ENCODE assay signal across 1 cellular context in the genomic region with DNA sequence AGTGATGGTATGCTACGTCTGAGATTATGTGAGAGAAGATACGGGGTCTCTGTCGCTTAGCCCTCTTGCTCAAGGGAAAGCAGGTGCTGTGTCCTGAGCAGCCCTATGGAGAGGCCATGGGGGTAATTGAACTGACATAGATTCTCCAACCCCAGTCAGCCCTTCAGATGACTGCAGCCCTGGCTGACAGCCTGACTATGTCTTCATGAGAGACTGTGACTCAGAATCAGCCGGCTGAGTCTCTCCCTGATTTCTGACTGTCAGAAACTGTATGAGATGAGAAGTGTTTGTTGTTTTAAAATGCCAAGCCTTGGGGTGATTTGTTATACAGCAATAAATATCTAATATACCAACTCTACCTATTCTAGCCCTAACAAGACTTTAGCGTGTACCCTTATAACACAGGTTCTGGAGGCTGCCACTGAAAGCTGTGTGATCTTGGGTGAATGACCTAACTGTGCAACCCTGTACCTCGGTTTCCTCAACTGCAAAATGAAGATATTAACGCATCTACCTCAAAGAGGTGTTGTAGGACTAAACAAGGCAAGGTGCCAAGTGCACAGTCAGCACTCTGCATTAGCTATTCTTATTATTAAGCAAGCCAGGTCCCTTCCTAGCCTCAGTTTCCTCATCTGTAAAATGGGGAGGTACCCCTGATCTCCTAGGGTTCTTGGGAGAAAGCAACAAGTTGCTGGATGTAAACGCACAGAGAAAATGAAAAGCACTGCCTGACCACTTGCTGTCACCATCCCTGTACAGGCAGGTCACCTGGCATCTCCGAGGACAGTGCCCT.
TF ChIP-seq lines count a peak whose summit lies in the region.

No MANE protein-coding gene starts in this region.

TF ChIP-seq in K562, 482 proteins besides CTCF, POLR2A, EP300 and RAD21:
- TF ChIP-seq C11orf30 (IDR thresholded peaks at IDR 0.05; ENCODE audit: low read depth) (0 out of 2 replicates have a peak, but pooled peaks have one; percentile 15), ZNF717 (CRISPR knock-in tag; IDR thresholded peaks at IDR 0.05) (no peak), RBM25 (IDR thresholded peaks at IDR 0.05; ENCODE audit: low read depth, low read length, severe bottlenecking) (peak; percentile 41), ZNF695 (CRISPR knock-in tag; IDR thresholded peaks at IDR 0.05) (no peak), MAFK (IDR thresholded peaks at IDR 0.05; ENCODE audit: low read length) (peak; percentile 2; the same call in 1 of the 2 replicates)
